ENCODE assay signal across 17 cellular contexts in genomic region chr4:75101906-75102888, GRCh38.
A peak's percentile ranks its signal among the peaks of the same experiment; 100 is the strongest.
DNase-seq lines count a peak whose midpoint lies in the region; ATAC-seq and TF ChIP-seq lines count a peak whose summit lies in the region.
"Had no signal": no experiment of that assay in that cellular context is flagged by ENCODE, and none has a peak within 500 bp of the region (broad histone marks: within the 10 kb centered on the region; RNA-seq: fewer than 3 reads in every experiment).

No MANE protein-coding gene starts in this region.

- no peaks in the 10 kb centered on the region for H3K36me3 ChIP-seq in CD8-positive, alpha-beta T cell (ENCODE audit: insufficient read depth, low read length)
- H3K36me3 ChIP-seq: right lobe of liver had no signal

- CTCF ChIA-PET in CD8-positive, alpha-beta T cell (lab: Charles Lee), result interaction anchor here (0.7 kb wide), 1 partner anchor 166 kb away, joined by 3 read pairs; no protein-coding TSS in a partner anchor
- CTCF ChIA-PET in activated CD8-positive, alpha-beta T cell treated with anti-CD3 and anti-CD28 coated beads for 36 hours (lab: Charles Lee), result no interaction called here

- peak; percentile 48 for ATAC-seq in GM19023 (IDR thresholded peaks at IDR 0.05; ENCODE audit: unreplicated experiment)
- ATAC-seq in HG02571 (IDR thresholded peaks at IDR 0.05; ENCODE audit: unreplicated experiment), result peak; percentile 54
- ATAC-seq in HG03378 (IDR thresholded peaks at IDR 0.05; ENCODE audit: unreplicated experiment), result peak; percentile 52
- ATAC-seq in memory B cell (ENCODE audit: low read depth), result peak; percentile 69
- ATAC-seq in CD8-positive, alpha-beta T cell, result no peak
- no peak for ATAC-seq in activated CD8-positive, alpha-beta T cell treated with anti-CD3 and anti-CD28 coated beads for 36 hours

- H3K36me3 Mint-ChIP-seq in memory B cell (peaks cover 3% of the 10 kb centered on the region), progenitor cell of endocrine pancreas (ENCODE audit: insufficient read depth) (peaks cover 1% of the 10 kb centered on the region)
- H3K36me3 Mint-ChIP-seq in CD8-positive, alpha-beta T cell, result no peaks in the 10 kb centered on the region
- H3K36me3 Mint-ChIP-seq in activated CD8-positive, alpha-beta T cell treated with anti-CD3 and anti-CD28 coated beads for 36 hours (ENCODE audit: low read depth), result no peaks in the 10 kb centered on the region
- H3K36me3 Mint-ChIP-seq: CD4-positive, alpha-beta memory T cell had no signal

- no peak overlapping the region for H3K27ac ChIP-seq in CD8-positive, alpha-beta T cell (ENCODE audit: low read depth, low read length)
- H3K27ac ChIP-seq: dorsolateral prefrontal cortex, right lobe of liver, VCaP had no signal

- H3K27ac Mint-ChIP-seq in memory B cell (peak overlapping the region; percentile 81), progenitor cell of endocrine pancreas (no peak overlapping the region)
- no peak overlapping the region for H3K27ac Mint-ChIP-seq in CD8-positive, alpha-beta T cell
- no peak overlapping the region for H3K27ac Mint-ChIP-seq in activated CD8-positive, alpha-beta T cell treated with anti-CD3 and anti-CD28 coated beads for 36 hours
- H3K27ac Mint-ChIP-seq: CD4-positive, alpha-beta memory T cell had no signal

- intact Hi-C loops in CD8-positive, alpha-beta T cell (cut with DNase I, micrococcal nuclease), result no loop called here
- intact Hi-C loops in activated CD8-positive, alpha-beta T cell treated with anti-CD3 and anti-CD28 coated beads for 36 hours (cut with micrococcal nuclease), result no loop called here

- peak in 1 of 2 donors; percentile 4 for DNase-seq in memory B cell (ENCODE audit: low spot score in 2 of 2)
- no peak for DNase-seq in HuH-7 (ENCODE audit: low spot score)
- DNase-seq in CD8-positive, alpha-beta T cell, result no peak
- DNase-seq in progenitor cell of endocrine pancreas (ENCODE audit: low spot score, unreplicated experiment), result no peak
- DNase-seq in activated CD8-positive, alpha-beta T cell treated with anti-CD3 and anti-CD28 coated beads for 36 hours, result no peak
- DNase-seq: amygdala; CD4-positive, alpha-beta memory T cell; dorsolateral prefrontal cortex; GDM1; NCI-H69; right lobe of liver; SHP77 treated with DMSO at 0.1 percent for 48 hours; substantia nigra had no signal

- H3K9me3 Mint-ChIP-seq in memory B cell, result peaks cover 7% of the 10 kb centered on the region
- H3K9me3 Mint-ChIP-seq in CD8-positive, alpha-beta T cell, result peaks cover 16% of the 10 kb centered on the region
- H3K9me3 Mint-ChIP-seq in progenitor cell of endocrine pancreas (ENCODE audit: low read depth), result peaks cover 16% of the 10 kb centered on the region
- H3K9me3 Mint-ChIP-seq in activated CD8-positive, alpha-beta T cell treated with anti-CD3 and anti-CD28 coated beads for 36 hours, result peaks cover 12% of the 10 kb centered on the region

- no peak overlapping the region for H3K4me3 ChIP-seq in CD8-positive, alpha-beta T cell (ENCODE audit: low read depth, low read length)
- H3K4me3 ChIP-seq: dorsolateral prefrontal cortex, right lobe of liver had no signal

- no peaks in the 10 kb centered on the region for H3K27me3 Mint-ChIP-seq in memory B cell
- H3K27me3 Mint-ChIP-seq in CD8-positive, alpha-beta T cell (ENCODE audit: low read depth), result peaks cover 2% of the 10 kb centered on the region
- H3K27me3 Mint-ChIP-seq in progenitor cell of endocrine pancreas, result no peaks in the 10 kb centered on the region
- peaks cover 4% of the 10 kb centered on the region for H3K27me3 Mint-ChIP-seq in activated CD8-positive, alpha-beta T cell treated with anti-CD3 and anti-CD28 coated beads for 36 hours

- TF ChIP-seq CTCF in CD8-positive, alpha-beta T cell (IDR thresholded peaks at IDR 0.05), result no peak
- TF ChIP-seq CTCF in progenitor cell of endocrine pancreas (IDR thresholded peaks at IDR 0.05; ENCODE audit: unreplicated experiment), result no peak
- TF ChIP-seq CTCF in activated CD8-positive, alpha-beta T cell treated with anti-CD3 and anti-CD28 coated beads for 36 hours (IDR thresholded peaks at IDR 0.05), result no peak

- no peaks in the 10 kb centered on the region for H3K9me3 ChIP-seq in CD8-positive, alpha-beta T cell (ENCODE audit: low read length)
- H3K9me3 ChIP-seq: right lobe of liver had no signal

- POLR2A ChIA-PET in CD8-positive, alpha-beta T cell (lab: Charles Lee), result no interaction called here
- POLR2A ChIA-PET in activated CD8-positive, alpha-beta T cell treated with anti-CD3 and anti-CD28 coated beads for 36 hours (lab: Charles Lee), result interaction anchor here (0.6 kb wide), 1 partner anchor 739 kb away, joined by 5 read pairs; no protein-coding TSS in a partner anchor

- peaks cover 39% of the 10 kb centered on the region for H3K4me1 Mint-ChIP-seq in memory B cell
- H3K4me1 Mint-ChIP-seq in CD8-positive, alpha-beta T cell (ENCODE audit: low read depth), result no peaks in the 10 kb centered on the region
- H3K4me1 Mint-ChIP-seq in progenitor cell of endocrine pancreas (ENCODE audit: low read depth), result no peaks in the 10 kb centered on the region
- H3K4me1 Mint-ChIP-seq in activated CD8-positive, alpha-beta T cell treated with anti-CD3 and anti-CD28 coated beads for 36 hours (ENCODE audit: low read depth), result no peaks in the 10 kb centered on the region
- H3K4me1 Mint-ChIP-seq: CD4-positive, alpha-beta memory T cell had no signal

- H3K4me1 ChIP-seq in CD8-positive, alpha-beta T cell (ENCODE audit: insufficient read depth, low read length), result no peaks in the 10 kb centered on the region
- H3K4me1 ChIP-seq: right lobe of liver had no signal

- H3K27me3 ChIP-seq in CD8-positive, alpha-beta T cell (ENCODE audit: insufficient read depth, low read length), result no peaks in the 10 kb centered on the region
- H3K27me3 ChIP-seq: dorsolateral prefrontal cortex, right lobe of liver had no signal

- H3K4me3 Mint-ChIP-seq in memory B cell (peak overlapping the region; percentile 55), progenitor cell of endocrine pancreas (ENCODE audit: low read depth) (no peak overlapping the region)
- H3K4me3 Mint-ChIP-seq in CD8-positive, alpha-beta T cell, result no peak overlapping the region
- H3K4me3 Mint-ChIP-seq in activated CD8-positive, alpha-beta T cell treated with anti-CD3 and anti-CD28 coated beads for 36 hours, result no peak overlapping the region
- H3K4me3 Mint-ChIP-seq: CD4-positive, alpha-beta memory T cell had no signal

Comparison
In these comparisons a context has a peak if more than half of its experiments do, and no peak if none do; other contexts are left out.
1. ATAC-seq: peak in GM19023 (single experiment), HG02571 (single experiment), HG03378 (single experiment) and memory B cell (single experiment); none in CD8-positive, alpha-beta T cell (single experiment) and activated CD8-positive, alpha-beta T cell treated with anti-CD3 and anti-CD28 coated beads for 36 hours (single experiment).